ENCODE assay signal across 1 cellular context in the genomic region with DNA sequence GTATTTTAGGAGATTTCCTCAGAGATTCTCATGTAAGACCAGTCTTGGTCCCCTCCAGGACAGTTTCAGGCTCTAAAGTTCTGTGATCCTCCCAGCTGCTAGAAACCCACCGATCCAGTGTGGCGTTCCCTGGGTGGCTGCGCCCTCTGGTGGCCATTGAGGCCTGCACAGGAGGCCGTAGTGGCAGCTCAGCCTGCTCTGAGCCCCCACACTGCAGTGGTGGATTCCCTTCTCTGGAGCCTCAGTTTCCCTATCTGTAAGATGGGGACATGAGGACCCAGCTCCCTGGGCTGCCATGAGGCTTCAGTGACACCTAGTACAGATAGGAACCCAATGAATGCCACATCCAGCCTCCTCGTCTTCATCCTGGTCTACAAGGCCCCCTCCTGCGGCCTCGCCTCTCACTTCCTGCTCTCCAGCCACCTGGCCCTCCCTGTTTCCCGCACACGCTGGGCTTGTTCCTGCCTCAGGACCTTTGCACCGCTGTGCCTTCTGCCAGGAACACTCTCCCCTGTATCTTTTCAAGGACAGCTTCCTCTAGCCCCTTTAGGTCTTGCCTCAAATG.
A peak's percentile ranks its signal among the peaks of the same experiment; 100 is the strongest.
TF ChIP-seq lines count a peak whose summit lies in the region.

No MANE protein-coding gene starts in this region.

TF ChIP-seq in HepG2, 621 proteins besides CTCF, POLR2A, EP300 and RAD21 (continued from another document and continues in another):
- TF ChIP-seq, protein P1, sequence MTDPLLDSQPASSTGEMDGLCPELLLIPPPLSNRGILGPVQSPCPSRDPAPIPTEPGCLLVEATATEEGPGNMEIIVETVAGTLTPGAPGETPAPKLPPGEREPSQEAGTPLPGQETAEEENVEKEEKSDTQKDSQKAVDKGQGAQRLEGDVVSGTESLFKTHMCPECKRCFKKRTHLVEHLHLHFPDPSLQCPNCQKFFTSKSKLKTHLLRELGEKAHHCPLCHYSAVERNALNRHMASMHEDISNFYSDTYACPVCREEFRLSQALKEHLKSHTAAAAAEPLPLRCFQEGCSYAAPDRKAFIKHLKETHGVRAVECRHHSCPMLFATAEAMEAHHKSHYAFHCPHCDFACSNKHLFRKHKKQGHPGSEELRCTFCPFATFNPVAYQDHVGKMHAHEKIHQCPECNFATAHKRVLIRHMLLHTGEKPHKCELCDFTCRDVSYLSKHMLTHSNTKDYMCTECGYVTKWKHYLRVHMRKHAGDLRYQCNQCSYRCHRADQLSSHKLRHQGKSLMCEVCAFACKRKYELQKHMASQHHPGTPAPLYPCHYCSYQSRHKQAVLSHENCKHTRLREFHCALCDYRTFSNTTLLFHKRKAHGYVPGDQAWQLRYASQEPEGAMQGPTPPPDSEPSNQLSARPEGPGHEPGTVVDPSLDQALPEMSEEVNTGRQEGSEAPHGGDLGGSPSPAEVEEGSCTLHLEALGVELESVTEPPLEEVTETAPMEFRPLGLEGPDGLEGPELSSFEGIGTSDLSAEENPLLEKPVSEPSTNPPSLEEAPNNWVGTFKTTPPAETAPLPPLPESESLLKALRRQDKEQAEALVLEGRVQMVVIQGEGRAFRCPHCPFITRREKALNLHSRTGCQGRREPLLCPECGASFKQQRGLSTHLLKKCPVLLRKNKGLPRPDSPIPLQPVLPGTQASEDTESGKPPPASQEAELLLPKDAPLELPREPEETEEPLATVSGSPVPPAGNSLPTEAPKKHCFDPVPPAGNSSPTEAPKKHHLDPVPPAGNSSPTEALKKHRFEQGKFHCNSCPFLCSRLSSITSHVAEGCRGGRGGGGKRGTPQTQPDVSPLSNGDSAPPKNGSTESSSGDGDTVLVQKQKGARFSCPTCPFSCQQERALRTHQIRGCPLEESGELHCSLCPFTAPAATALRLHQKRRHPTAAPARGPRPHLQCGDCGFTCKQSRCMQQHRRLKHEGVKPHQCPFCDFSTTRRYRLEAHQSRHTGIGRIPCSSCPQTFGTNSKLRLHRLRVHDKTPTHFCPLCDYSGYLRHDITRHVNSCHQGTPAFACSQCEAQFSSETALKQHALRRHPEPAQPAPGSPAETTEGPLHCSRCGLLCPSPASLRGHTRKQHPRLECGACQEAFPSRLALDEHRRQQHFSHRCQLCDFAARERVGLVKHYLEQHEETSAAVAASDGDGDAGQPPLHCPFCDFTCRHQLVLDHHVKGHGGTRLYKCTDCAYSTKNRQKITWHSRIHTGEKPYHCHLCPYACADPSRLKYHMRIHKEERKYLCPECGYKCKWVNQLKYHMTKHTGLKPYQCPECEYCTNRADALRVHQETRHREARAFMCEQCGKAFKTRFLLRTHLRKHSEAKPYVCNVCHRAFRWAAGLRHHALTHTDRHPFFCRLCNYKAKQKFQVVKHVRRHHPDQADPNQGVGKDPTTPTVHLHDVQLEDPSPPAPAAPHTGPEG (CRISPR knock-in tag; IDR thresholded peaks at IDR 0.05) = no peak
- TF ChIP-seq, protein P2, sequence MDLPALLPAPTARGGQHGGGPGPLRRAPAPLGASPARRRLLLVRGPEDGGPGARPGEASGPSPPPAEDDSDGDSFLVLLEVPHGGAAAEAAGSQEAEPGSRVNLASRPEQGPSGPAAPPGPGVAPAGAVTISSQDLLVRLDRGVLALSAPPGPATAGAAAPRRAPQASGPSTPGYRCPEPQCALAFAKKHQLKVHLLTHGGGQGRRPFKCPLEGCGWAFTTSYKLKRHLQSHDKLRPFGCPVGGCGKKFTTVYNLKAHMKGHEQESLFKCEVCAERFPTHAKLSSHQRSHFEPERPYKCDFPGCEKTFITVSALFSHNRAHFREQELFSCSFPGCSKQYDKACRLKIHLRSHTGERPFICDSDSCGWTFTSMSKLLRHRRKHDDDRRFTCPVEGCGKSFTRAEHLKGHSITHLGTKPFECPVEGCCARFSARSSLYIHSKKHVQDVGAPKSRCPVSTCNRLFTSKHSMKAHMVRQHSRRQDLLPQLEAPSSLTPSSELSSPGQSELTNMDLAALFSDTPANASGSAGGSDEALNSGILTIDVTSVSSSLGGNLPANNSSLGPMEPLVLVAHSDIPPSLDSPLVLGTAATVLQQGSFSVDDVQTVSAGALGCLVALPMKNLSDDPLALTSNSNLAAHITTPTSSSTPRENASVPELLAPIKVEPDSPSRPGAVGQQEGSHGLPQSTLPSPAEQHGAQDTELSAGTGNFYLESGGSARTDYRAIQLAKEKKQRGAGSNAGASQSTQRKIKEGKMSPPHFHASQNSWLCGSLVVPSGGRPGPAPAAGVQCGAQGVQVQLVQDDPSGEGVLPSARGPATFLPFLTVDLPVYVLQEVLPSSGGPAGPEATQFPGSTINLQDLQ (CRISPR knock-in tag; IDR thresholded peaks at IDR 0.05) = no peak
- 0 out of 2 replicates have a peak, but pooled peaks have one; percentile 63 for TF ChIP-seq YEATS2 (CRISPR knock-in tag; IDR thresholded peaks at IDR 0.05; ENCODE audit: borderline replicate concordance)
- no peak for TF ChIP-seq RFX5 (IDR thresholded peaks at IDR 0.05; ENCODE audit: low read depth, low read length)
- peak; percentile 65; the same call in 1 of the 2 replicates for TF ChIP-seq PITX1 (CRISPR knock-in tag; IDR thresholded peaks at IDR 0.05)
- TF ChIP-seq IKZF5 (CRISPR knock-in tag; IDR thresholded peaks at IDR 0.05) = peak; percentile 57; the same call in 1 of the 2 replicates
- TF ChIP-seq KDM6A (CRISPR knock-in tag; IDR thresholded peaks at IDR 0.05; ENCODE audit: low read depth) = no peak; the same call in 1 of the 2 replicates
- TF ChIP-seq ZZZ3 (CRISPR knock-in tag; IDR thresholded peaks at IDR 0.05; ENCODE audit: borderline replicate concordance) = no peak
- TF ChIP-seq, protein P3, sequence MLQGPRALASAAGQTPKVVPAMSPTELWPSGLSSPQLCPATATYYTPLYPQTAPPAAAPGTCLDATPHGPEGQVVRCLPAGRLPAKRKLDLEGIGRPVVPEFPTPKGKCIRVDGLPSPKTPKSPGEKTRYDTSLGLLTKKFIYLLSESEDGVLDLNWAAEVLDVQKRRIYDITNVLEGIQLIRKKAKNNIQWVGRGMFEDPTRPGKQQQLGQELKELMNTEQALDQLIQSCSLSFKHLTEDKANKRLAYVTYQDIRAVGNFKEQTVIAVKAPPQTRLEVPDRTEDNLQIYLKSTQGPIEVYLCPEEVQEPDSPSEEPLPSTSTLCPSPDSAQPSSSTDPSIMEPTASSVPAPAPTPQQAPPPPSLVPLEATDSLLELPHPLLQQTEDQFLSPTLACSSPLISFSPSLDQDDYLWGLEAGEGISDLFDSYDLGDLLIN (CRISPR knock-in tag; IDR thresholded peaks at IDR 0.05; ENCODE audit: borderline replicate concordance) = no peak
- 0 out of 2 replicates have a peak, but pooled peaks have one; percentile 28 for TF ChIP-seq TFE3 (CRISPR knock-in tag; IDR thresholded peaks at IDR 0.05)
- no peak for TF ChIP-seq ZNF709 (CRISPR knock-in tag; IDR thresholded peaks at IDR 0.05)
- no peak for TF ChIP-seq TBL1XR1 (IDR thresholded peaks at IDR 0.05; ENCODE audit: borderline replicate concordance, low read length, partially characterized antibody)
- TF ChIP-seq THAP11 (CRISPR knock-in tag; IDR thresholded peaks at IDR 0.05) = peak; percentile 64; the same call in 1 of the 2 replicates
- peak; percentile 59; the same call in 1 of the 2 replicates for TF ChIP-seq ZFP91 (CRISPR knock-in tag; IDR thresholded peaks at IDR 0.05; ENCODE audit: borderline replicate concordance)
- TF ChIP-seq HOXA7 (CRISPR knock-in tag; IDR thresholded peaks at IDR 0.05) = no peak
- no peak for TF ChIP-seq SMYD3 (CRISPR knock-in tag; IDR thresholded peaks at IDR 0.05)
- peak; percentile 60 for TF ChIP-seq JARID2 (CRISPR knock-in tag; IDR thresholded peaks at IDR 0.05; ENCODE audit: insufficient replicate concordance)
- TF ChIP-seq RBM22 (optimal IDR thresholded peaks at IDR 0.05; ENCODE audit: low read length) = no peak
- no peak for TF ChIP-seq SNAPC5 (CRISPR knock-in tag; IDR thresholded peaks at IDR 0.05; ENCODE audit: borderline replicate concordance)
- TF ChIP-seq SETDB1 (CRISPR knock-in tag; IDR thresholded peaks at IDR 0.05; ENCODE audit: borderline replicate concordance) = no peak
- TF ChIP-seq, protein P4, sequence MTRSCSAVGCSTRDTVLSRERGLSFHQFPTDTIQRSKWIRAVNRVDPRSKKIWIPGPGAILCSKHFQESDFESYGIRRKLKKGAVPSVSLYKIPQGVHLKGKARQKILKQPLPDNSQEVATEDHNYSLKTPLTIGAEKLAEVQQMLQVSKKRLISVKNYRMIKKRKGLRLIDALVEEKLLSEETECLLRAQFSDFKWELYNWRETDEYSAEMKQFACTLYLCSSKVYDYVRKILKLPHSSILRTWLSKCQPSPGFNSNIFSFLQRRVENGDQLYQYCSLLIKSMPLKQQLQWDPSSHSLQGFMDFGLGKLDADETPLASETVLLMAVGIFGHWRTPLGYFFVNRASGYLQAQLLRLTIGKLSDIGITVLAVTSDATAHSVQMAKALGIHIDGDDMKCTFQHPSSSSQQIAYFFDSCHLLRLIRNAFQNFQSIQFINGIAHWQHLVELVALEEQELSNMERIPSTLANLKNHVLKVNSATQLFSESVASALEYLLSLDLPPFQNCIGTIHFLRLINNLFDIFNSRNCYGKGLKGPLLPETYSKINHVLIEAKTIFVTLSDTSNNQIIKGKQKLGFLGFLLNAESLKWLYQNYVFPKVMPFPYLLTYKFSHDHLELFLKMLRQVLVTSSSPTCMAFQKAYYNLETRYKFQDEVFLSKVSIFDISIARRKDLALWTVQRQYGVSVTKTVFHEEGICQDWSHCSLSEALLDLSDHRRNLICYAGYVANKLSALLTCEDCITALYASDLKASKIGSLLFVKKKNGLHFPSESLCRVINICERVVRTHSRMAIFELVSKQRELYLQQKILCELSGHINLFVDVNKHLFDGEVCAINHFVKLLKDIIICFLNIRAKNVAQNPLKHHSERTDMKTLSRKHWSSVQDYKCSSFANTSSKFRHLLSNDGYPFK (CRISPR knock-in tag; IDR thresholded peaks at IDR 0.05; ENCODE audit: borderline replicate concordance) = peak; percentile 52; the same call in 1 of the 2 replicates
- 0 out of 2 replicates have a peak, but pooled peaks have one; percentile 40 for TF ChIP-seq HINFP (CRISPR knock-in tag; IDR thresholded peaks at IDR 0.05; ENCODE audit: low read depth)
- TF ChIP-seq ATF3 (CRISPR knock-in tag; IDR thresholded peaks at IDR 0.05) = no peak
- 0 out of 4 replicates have a peak, but pooled peaks of 1 of the 2 experiments have one; percentile 61 for TF ChIP-seq KLF16 (CRISPR knock-in tag; IDR thresholded peaks at IDR 0.05)
- TF ChIP-seq TARDBP (CRISPR knock-in tag; IDR thresholded peaks at IDR 0.05) = 0 out of 2 replicates have a peak, but pooled peaks have one; percentile 34
- 0 out of 2 replicates have a peak, but pooled peaks have one; percentile 56 for TF ChIP-seq ZNF274 (CRISPR knock-in tag; IDR thresholded peaks at IDR 0.05)
- no peak for TF ChIP-seq TOE1 (CRISPR knock-in tag; IDR thresholded peaks at IDR 0.05)
- TF ChIP-seq ZNF619 (CRISPR knock-in tag; IDR thresholded peaks at IDR 0.05) = peak; percentile 74; the same call in 1 of the 2 replicates
- peak; percentile 77; the same call in 1 of the 2 replicates for TF ChIP-seq ELF3 (CRISPR knock-in tag; IDR thresholded peaks at IDR 0.05)
- no peak for TF ChIP-seq SOX6 (IDR thresholded peaks at IDR 0.05)
- TF ChIP-seq SOX6 (CRISPR knock-in tag; IDR thresholded peaks at IDR 0.05) = peak; percentile 13; the same call in 1 of the 2 replicates
- TF ChIP-seq NFIC (IDR thresholded peaks at IDR 0.05; ENCODE audit: low read length) = no peak
- no peak for TF ChIP-seq KLF13 (CRISPR knock-in tag; IDR thresholded peaks at IDR 0.05)
- TF ChIP-seq SALL2 (CRISPR knock-in tag; IDR thresholded peaks at IDR 0.05) = 0 out of 2 replicates have a peak, but pooled peaks have one; percentile 58
- no peak for TF ChIP-seq MLLT10 (CRISPR knock-in tag; IDR thresholded peaks at IDR 0.05)
- TF ChIP-seq ZNF329 (CRISPR knock-in tag; IDR thresholded peaks at IDR 0.05; ENCODE audit: low read depth) = no peak
